ENCODE assay signal across 8 cellular contexts in genomic region chr15:98779463-98780071, GRCh38.
DNase-seq lines count a peak whose midpoint lies in the region; ATAC-seq, FAIRE-seq and TF ChIP-seq lines count a peak whose summit lies in the region.

No MANE protein-coding gene starts in this region.

- H3K27me3 Mint-ChIP-seq in astrocyte (ENCODE audit: low read depth, unreplicated experiment): no peaks in the 10 kb centered on the region

- H3F3A ChIP-seq in smooth muscle cell (ENCODE audit: low read depth): peaks cover 4% of the 10 kb centered on the region

- DNase-seq in NCI-H1092 treated with DMSO at 0.1 percent for 48 hours (lab: John Stamatoyannopoulos, UW) (peak; percentile 26), NCI-H1092 (lab: John Stamatoyannopoulos, UW) (no peak), NB4 (ENCODE audit: low read depth) (peak; percentile 92), T1000 (lab: John Stamatoyannopoulos, UW) (peak; percentile 64), astrocyte (ENCODE audit: low read depth) (no peak), hypothalamus (lab: John Stamatoyannopoulos, UW) (peak in 46 of 51 donors; percentile 13 to 81 (median 46)), smooth muscle cell (lab: John Stamatoyannopoulos, UW; ENCODE audit: unreplicated experiment) (peak; percentile 30)

- H2AFZ ChIP-seq in astrocyte (ENCODE audit: low read depth, low read length) (no peak overlapping the region), smooth muscle cell (ENCODE audit: low read depth) (no peak overlapping the region)

- H3K27ac ChIP-seq in astrocyte (ENCODE audit: low read depth, low read length): no peak overlapping the region
- peak overlapping the region; percentile 13 for H3K27ac ChIP-seq in smooth muscle cell (ENCODE audit: low read depth)

- peaks cover 2% of the 10 kb centered on the region for H3K36me3 Mint-ChIP-seq in astrocyte (ENCODE audit: low read depth, unreplicated experiment)

- H3K79me2 ChIP-seq in astrocyte (ENCODE audit: insufficient read depth, low read length): peaks cover 91% of the 10 kb centered on the region
- peaks cover 85% of the 10 kb centered on the region for H3K79me2 ChIP-seq in smooth muscle cell (ENCODE audit: low read depth)

- H3K36me3 ChIP-seq in astrocyte (ENCODE audit: insufficient read depth, low read length): no peaks in the 10 kb centered on the region
- no peaks in the 10 kb centered on the region for H3K36me3 ChIP-seq in smooth muscle cell (ENCODE audit: low read depth)

- H3K9me3 ChIP-seq in astrocyte (ENCODE audit: insufficient read depth, low read depth, low read length): no peaks in the 10 kb centered on the region
- no peaks in the 10 kb centered on the region for H3K9me3 ChIP-seq in smooth muscle cell (replicated peaks; ENCODE audit: low read depth)

- no peak overlapping the region for H3K9ac ChIP-seq in astrocyte (ENCODE audit: low read length)
- H3K9ac ChIP-seq in smooth muscle cell (ENCODE audit: low read depth): no peak overlapping the region

- peaks cover 34% of the 10 kb centered on the region for H3K4me1 Mint-ChIP-seq in astrocyte (ENCODE audit: low read depth, unreplicated experiment)

- H3K4me3 ChIP-seq in NB4 (ENCODE audit: low read depth, low read length) (no peak overlapping the region), astrocyte (ENCODE audit: insufficient read depth, low read depth, low read length) (no peak overlapping the region), smooth muscle cell (no peak overlapping the region)

- ATAC-seq in HG02571 (IDR thresholded peaks at IDR 0.05; ENCODE audit: unreplicated experiment): peak; percentile 83

- no peaks in the 10 kb centered on the region for H3K27me3 ChIP-seq in astrocyte (ENCODE audit: insufficient read depth, low read length)
- no peaks in the 10 kb centered on the region for H3K27me3 ChIP-seq in smooth muscle cell (ENCODE audit: low read depth)

- no peak for FAIRE-seq in astrocyte (lab: Jason Lieb, UNC)

- H3K4me1 ChIP-seq in astrocyte (ENCODE audit: insufficient read depth, low read length) (peaks cover 8% of the 10 kb centered on the region), smooth muscle cell (ENCODE audit: low read depth) (peaks cover 10% of the 10 kb centered on the region)

- H3K4me2 ChIP-seq in astrocyte (ENCODE audit: low read length) (peak overlapping the region; percentile 12), smooth muscle cell (peak overlapping the region; percentile 63)

- 24% methylated on average over 16 of the region's 16 CpGs for WGBS in smooth muscle cell (ENCODE audit: low lambda C conversion rate)

- no peak for TF ChIP-seq POLR2A in NB4 (IDR thresholded peaks at IDR 0.05; ENCODE audit: extremely low read depth, insufficient read length)

- peak overlapping the region; percentile 88 for H3K27ac Mint-ChIP-seq in astrocyte (ENCODE audit: unreplicated experiment)

- H3K9me3 Mint-ChIP-seq in astrocyte (ENCODE audit: unreplicated experiment): no peaks in the 10 kb centered on the region

- no peak overlapping the region for H3K4me3 Mint-ChIP-seq in astrocyte (ENCODE audit: unreplicated experiment)

- peak; percentile 95 for TF ChIP-seq CTCF in NB4 (IDR thresholded peaks at IDR 0.05; ENCODE audit: low read depth, low read length)
- peak; percentile 82 for TF ChIP-seq CTCF in astrocyte (IDR thresholded peaks at IDR 0.05; ENCODE audit: insufficient read depth, low read depth, low read length)
- TF ChIP-seq CTCF in smooth muscle cell (IDR thresholded peaks at IDR 0.05; ENCODE audit: borderline replicate concordance, insufficient read depth, poor library complexity, severe bottlenecking): peak; percentile 94

- H4K20me1 ChIP-seq in astrocyte (ENCODE audit: insufficient read depth, low read length): peaks cover 82% of the 10 kb centered on the region
- peaks cover 82% of the 10 kb centered on the region for H4K20me1 ChIP-seq in smooth muscle cell (ENCODE audit: low read depth)

Comparison
In these comparisons a context has a peak if more than half of its experiments do, and no peak if none do; other contexts are left out.
1. DNase-seq: peak in NCI-H1092 treated with DMSO at 0.1 percent for 48 hours (single experiment), NB4 (single experiment), T1000 (single experiment), hypothalamus (46 of 51) and smooth muscle cell (single experiment); none in NCI-H1092 (single experiment) and astrocyte (single experiment).
2. Peak in every context shown above with its lines, with median percentiles within 50 percentile points of each other: CTCF ChIP-seq.